In genomic region chr2:201888476-201888875, GRCh38 we compare ENCODE assay signal across 10 cellular contexts.
DNase-seq lines count a peak whose midpoint lies in the region; ATAC-seq and TF ChIP-seq lines count a peak whose summit lies in the region.
"Had no signal": no experiment of that assay in that cellular context is flagged by ENCODE, and none has a peak within 500 bp of the region (broad histone marks: within the 10 kb centered on the region; RNA-seq: fewer than 3 reads in every experiment).

No MANE protein-coding gene starts in this region.

- no peaks in the 10 kb centered on the region for H3K9me3 ChIP-seq in ES-I3 (ENCODE audit: control insufficient read depth, insufficient read depth, low read length)
- H3K9me3 ChIP-seq in SJSA1 (replicated peaks) = no peaks in the 10 kb centered on the region
- no peaks in the 10 kb centered on the region for H3K9me3 ChIP-seq in gastroesophageal sphincter

- WGBS in gastroesophageal sphincter (ENCODE audit: low coverage in 1 of 2), 2 donors = 15% methylated on average over 7 of the region's 7 CpGs; no CpG with 5 or more reads in 1 of the 2 donors

- H3K9ac ChIP-seq in ES-I3 (ENCODE audit: low read depth, low read length) = peak overlapping the region; percentile 33; the same call in 1 of the 2 replicates

- TF ChIP-seq CTCF in gastroesophageal sphincter (IDR thresholded peaks at IDR 0.05) = no peak

- no peak for TF ChIP-seq EP300 in gastroesophageal sphincter (IDR thresholded peaks at IDR 0.05)

- H3K27me3 ChIP-seq in SJSA1 (replicated peaks) (no peaks in the 10 kb centered on the region), gastroesophageal sphincter (no peaks in the 10 kb centered on the region)

- H3K27ac ChIP-seq in SJSA1 (no peak overlapping the region), gastroesophageal sphincter (peak overlapping the region in 2 of 4 donors; percentile 17 to 34)

- H3K4me3 ChIP-seq in SJSA1 (peak overlapping the region; percentile 12), gastroesophageal sphincter (peak overlapping the region; percentile 31 to 41)

- DNase-seq in SJSA1 (ENCODE audit: low read depth in 1 of 2, low spot score in 2 of 2) (peak in 1 of 2 experiments; percentile 29), retina (peak; percentile 66), SIG-M5 treated with dmso at 0.1 percent for 504 hours (lab: John Stamatoyannopoulos, UW; ENCODE audit: unreplicated experiment) (no peak), MV-4-11 (lab: John Stamatoyannopoulos, UW) (no peak)
- DNase-seq in activated naive CD4-positive, alpha-beta T cell treated with Interleukin-2 at 50 U/mL for 16 hours = no peak
- DNase-seq: Kasumi-1 had no signal

- H3K4me1 ChIP-seq in ES-I3 (ENCODE audit: insufficient read depth, low read length) (0 out of 2 replicates have a peak, but pooled peaks cover 8% of the 10 kb centered on the region), SJSA1 (replicated peaks) (peaks cover 43% of the 10 kb centered on the region), gastroesophageal sphincter (peaks cover 2 to 24% (median 3%) of the 10 kb centered on the region in 3 donors)

- H3K36me3 ChIP-seq in ES-I3 (ENCODE audit: insufficient read depth, low read length) = no peaks in the 10 kb centered on the region
- no peaks in the 10 kb centered on the region for H3K36me3 ChIP-seq in SJSA1
- no peaks in the 10 kb centered on the region for H3K36me3 ChIP-seq in gastroesophageal sphincter

- TF ChIP-seq POLR2A in gastroesophageal sphincter (IDR thresholded peaks at IDR 0.05) = no peak

- no peak for ATAC-seq in gastroesophageal sphincter
- no peak for ATAC-seq in HG03342 (IDR thresholded peaks at IDR 0.05; ENCODE audit: unreplicated experiment)
- ATAC-seq: left lobe of liver had no signal
